ENCODE assay signal across 9 cellular contexts in genomic region chr14:105026033-105026785, GRCh38. TPM values are rescaled to one million over a fixed set of nuclear protein-coding genes. Genes with fewer than 3 reads are reported as not detected.
DNase-seq lines count a peak whose midpoint lies in the region; ATAC-seq lines count a peak whose summit lies in the region.
"Had no signal": no experiment of that assay in that cellular context is flagged by ENCODE, and none has a peak within 500 bp of the region (broad histone marks: within the 10 kb centered on the region; RNA-seq: fewer than 3 reads in every experiment).

No MANE protein-coding gene starts in this region.

- peaks cover 3% of the 10 kb centered on the region for H3K9me3 Mint-ChIP-seq in T-helper 1 cell treated with Interleukin-12 subunit alpha and Interleukin-12 subunit beta and Interleukin-4 antibody, amounts not matched to agents 30 μg/mL and 1 μg/mL, for 36 hours
- H3K9me3 Mint-ChIP-seq: neural crest cell had no signal

- peak; percentile 75 for DNase-seq in Daoy (ENCODE audit: low read depth)
- DNase-seq in glomerular visceral epithelial cell (ENCODE audit: extremely low spot score): peak; percentile 52
- no peak for DNase-seq in GM03348 (ENCODE audit: low spot score)
- DNase-seq in stimulated activated CD4-positive, alpha-beta T cell treated with anti-CD3 and anti-CD28 coated beads, Interleukin-2, amount 100 ng/mL, for 24 hours: no peak

- H3K36me3 Mint-ChIP-seq in T-helper 1 cell treated with Interleukin-12 subunit alpha and Interleukin-12 subunit beta and Interleukin-4 antibody, amounts not matched to agents 30 μg/mL and 1 μg/mL, for 36 hours (ENCODE audit: low read depth): peaks cover 5% of the 10 kb centered on the region

- peak; percentile 55 for ATAC-seq in HG02884 (IDR thresholded peaks at IDR 0.05; ENCODE audit: unreplicated experiment)
- ATAC-seq in HG02642 (IDR thresholded peaks at IDR 0.05; ENCODE audit: poor library complexity, unreplicated experiment): no peak
- ATAC-seq in HG03097 (IDR thresholded peaks at IDR 0.05; ENCODE audit: low FRiP score, unreplicated experiment): no peak

- H3K4me1 Mint-ChIP-seq in T-helper 1 cell treated with Interleukin-12 subunit alpha and Interleukin-12 subunit beta and Interleukin-4 antibody, amounts not matched to agents 30 μg/mL and 1 μg/mL, for 36 hours (ENCODE audit: low read depth): peaks cover 24% of the 10 kb centered on the region

- peak overlapping the region; percentile 15 for H3K4me3 Mint-ChIP-seq in T-helper 1 cell treated with Interleukin-12 subunit alpha and Interleukin-12 subunit beta and Interleukin-4 antibody, amounts not matched to agents 30 μg/mL and 1 μg/mL, for 36 hours

- peak overlapping the region; percentile 71 for H3K27ac Mint-ChIP-seq in T-helper 1 cell treated with Interleukin-12 subunit alpha and Interleukin-12 subunit beta and Interleukin-4 antibody, amounts not matched to agents 30 μg/mL and 1 μg/mL, for 36 hours

- no peaks in the 10 kb centered on the region for H3K27me3 Mint-ChIP-seq in T-helper 1 cell treated with Interleukin-12 subunit alpha and Interleukin-12 subunit beta and Interleukin-4 antibody, amounts not matched to agents 30 μg/mL and 1 μg/mL, for 36 hours (ENCODE audit: low read depth)

RNA-seq across cellular contexts. Expression of gene CDCA4, which starts 5.3 kb away (rescaled TPM):
- total RNA-seq in Daoy (2014; rRNA removed; shearing (Covaris generic)): 79.0 and 86.9 TPM in 2 replicates

RNA-seq across cellular contexts. Expression of gene GPR132, which starts 39.0 kb away (rescaled TPM):
- 3.3 and 5.1 TPM in 2 replicates for total RNA-seq in Daoy (2014; rRNA removed; shearing (Covaris generic))
- total RNA-seq: neural crest cell had no signal

RNA-seq across cellular contexts. Expression of gene CLBA1, which starts 40.6 kb away (rescaled TPM):
- total RNA-seq in Daoy (2014; rRNA removed; shearing (Covaris generic)): 6.5 and 8.4 TPM in 2 replicates

RNA-seq across cellular contexts. Expression of gene AHNAK2, which starts 48.0 kb away (rescaled TPM):
- 10.4 and 10.5 TPM in 2 replicates for total RNA-seq in Daoy (2014; rRNA removed; shearing (Covaris generic))

Comparison
In these comparisons a context has a peak if more than half of its experiments do, and no peak if none do; other contexts are left out.
1. DNase-seq: peak in Daoy (single experiment) and glomerular visceral epithelial cell (single experiment); none in GM03348 (single experiment) and stimulated activated CD4-positive, alpha-beta T cell treated with anti-CD3 and anti-CD28 coated beads, Interleukin-2, amount 100 ng/mL, for 24 hours (0 of 2).